2 cellular contexts compared by ENCODE assay signal in the genomic region with DNA sequence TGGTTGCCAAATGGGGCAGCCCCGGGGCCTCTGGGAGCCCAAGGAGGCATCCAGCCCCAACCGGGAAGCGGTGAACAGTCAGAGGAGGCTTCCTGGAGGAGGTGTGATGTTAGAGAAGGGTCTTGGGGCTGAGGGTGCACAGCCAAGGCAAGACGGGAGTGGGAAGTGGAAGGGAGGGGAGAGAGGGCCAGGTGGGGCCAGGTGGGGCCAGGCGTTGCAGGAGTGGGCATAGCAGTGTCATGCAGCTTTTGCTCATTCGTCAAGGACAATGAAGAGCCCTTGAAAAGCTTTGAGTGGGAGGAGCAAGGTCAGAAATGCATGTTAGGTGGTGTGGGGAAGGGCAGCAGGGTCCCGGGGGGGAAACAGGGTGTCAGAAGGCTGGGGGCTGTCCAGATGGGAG.
TF ChIP-seq lines count a peak whose summit lies in the region.

No MANE protein-coding gene starts in this region.

TF ChIP-seq in A549, 52 proteins besides CTCF, POLR2A, EP300 and RAD21:
- TF ChIP-seq, protein P1, sequence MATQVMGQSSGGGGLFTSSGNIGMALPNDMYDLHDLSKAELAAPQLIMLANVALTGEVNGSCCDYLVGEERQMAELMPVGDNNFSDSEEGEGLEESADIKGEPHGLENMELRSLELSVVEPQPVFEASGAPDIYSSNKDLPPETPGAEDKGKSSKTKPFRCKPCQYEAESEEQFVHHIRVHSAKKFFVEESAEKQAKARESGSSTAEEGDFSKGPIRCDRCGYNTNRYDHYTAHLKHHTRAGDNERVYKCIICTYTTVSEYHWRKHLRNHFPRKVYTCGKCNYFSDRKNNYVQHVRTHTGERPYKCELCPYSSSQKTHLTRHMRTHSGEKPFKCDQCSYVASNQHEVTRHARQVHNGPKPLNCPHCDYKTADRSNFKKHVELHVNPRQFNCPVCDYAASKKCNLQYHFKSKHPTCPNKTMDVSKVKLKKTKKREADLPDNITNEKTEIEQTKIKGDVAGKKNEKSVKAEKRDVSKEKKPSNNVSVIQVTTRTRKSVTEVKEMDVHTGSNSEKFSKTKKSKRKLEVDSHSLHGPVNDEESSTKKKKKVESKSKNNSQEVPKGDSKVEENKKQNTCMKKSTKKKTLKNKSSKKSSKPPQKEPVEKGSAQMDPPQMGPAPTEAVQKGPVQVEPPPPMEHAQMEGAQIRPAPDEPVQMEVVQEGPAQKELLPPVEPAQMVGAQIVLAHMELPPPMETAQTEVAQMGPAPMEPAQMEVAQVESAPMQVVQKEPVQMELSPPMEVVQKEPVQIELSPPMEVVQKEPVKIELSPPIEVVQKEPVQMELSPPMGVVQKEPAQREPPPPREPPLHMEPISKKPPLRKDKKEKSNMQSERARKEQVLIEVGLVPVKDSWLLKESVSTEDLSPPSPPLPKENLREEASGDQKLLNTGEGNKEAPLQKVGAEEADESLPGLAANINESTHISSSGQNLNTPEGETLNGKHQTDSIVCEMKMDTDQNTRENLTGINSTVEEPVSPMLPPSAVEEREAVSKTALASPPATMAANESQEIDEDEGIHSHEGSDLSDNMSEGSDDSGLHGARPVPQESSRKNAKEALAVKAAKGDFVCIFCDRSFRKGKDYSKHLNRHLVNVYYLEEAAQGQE (IDR thresholded peaks at IDR 0.05): no peak
- no peak for TF ChIP-seq RCOR1 (IDR thresholded peaks at IDR 0.05; ENCODE audit: low read depth, low read length)
- TF ChIP-seq ZFP36 (IDR thresholded peaks at IDR 0.05; ENCODE audit: borderline replicate concordance, partially characterized antibody): peak; percentile 40
- TF ChIP-seq, protein P2, sequence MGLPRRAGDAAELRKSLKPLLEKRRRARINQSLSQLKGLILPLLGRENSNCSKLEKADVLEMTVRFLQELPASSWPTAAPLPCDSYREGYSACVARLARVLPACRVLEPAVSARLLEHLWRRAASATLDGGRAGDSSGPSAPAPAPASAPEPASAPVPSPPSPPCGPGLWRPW (IDR thresholded peaks at IDR 0.05): no peak
- TF ChIP-seq CBX2 (IDR thresholded peaks at IDR 0.05; ENCODE audit: borderline replicate concordance, low read depth): no peak
- TF ChIP-seq JUN (IDR thresholded peaks at IDR 0.05): no peak
- TF ChIP-seq SMC3 (IDR thresholded peaks at IDR 0.05): no peak
TF ChIP-seq in A549: peak in this region for 1.

TF ChIP-seq in GM23338, 12 proteins besides CTCF, POLR2A, EP300 and RAD21 (continued from another document):
- TF ChIP-seq, protein P1 (IDR thresholded peaks at IDR 0.05; ENCODE audit: unreplicated experiment): no peak
- TF ChIP-seq ZNF331 (CRISPR knock-in tag; IDR thresholded peaks at IDR 0.05; ENCODE audit: low read depth) (no peak), EZH2phosphoT487 (IDR thresholded peaks at IDR 0.05; ENCODE audit: unreplicated experiment) (no peak), JUNB (IDR thresholded peaks at IDR 0.05; ENCODE audit: unreplicated experiment) (no peak)
